18 cellular contexts compared by ENCODE assay signal in genomic region chr12:106275458-106275857, GRCh38.
"Had no signal": no experiment of that assay in that cellular context is flagged by ENCODE, and none has a peak within 500 bp of the region (broad histone marks: within the 10 kb centered on the region; RNA-seq: fewer than 3 reads in every experiment).

No MANE protein-coding gene starts in this region.

- H3K36me3 Mint-ChIP-seq: activated naive CD4-positive, alpha-beta T cell treated with anti-CD3 and anti-CD28 coated beads, Interleukin-2, amount 10 ng/mL, durations not matched to agents 7 days and 5 days; naive thymus-derived CD8-positive, alpha-beta T cell; T-cell had no signal

- H3K9me3 ChIP-seq: sigmoid colon, suprapubic skin, upper lobe of left lung had no signal

- H3K4me3 ChIP-seq: coronary artery, sigmoid colon, suprapubic skin, upper lobe of left lung had no signal

- H3K4me1 Mint-ChIP-seq: activated CD4-positive, alpha-beta T cell treated with anti-CD3 and anti-CD28 coated beads, Interleukin-2, amount 10 ng/mL, durations not matched to agents 7 days and 5 days; activated naive CD4-positive, alpha-beta T cell treated with anti-CD3 and anti-CD28 coated beads, Interleukin-2, amount 10 ng/mL, durations not matched to agents 7 days and 5 days; activated T-helper 17 cell treated with anti-CD3 and anti-CD28 coated beads, Interleukin-2, amount 50 U/mL, for 72 hours; T-cell had no signal

- H3K4me1 ChIP-seq: sigmoid colon had no signal

- DNase-seq: activated CD4-positive, alpha-beta T cell treated with anti-CD3 and anti-CD28 coated beads, Interleukin-2, amount 10 ng/mL, durations not matched to agents 7 days and 5 days; activated CD4-positive, CD25-positive, alpha-beta regulatory T cell; activated naive CD4-positive, alpha-beta T cell treated with anti-CD3 and anti-CD28 coated beads, Interleukin-2, amount 10 ng/mL, durations not matched to agents 7 days and 5 days; activated T-cell treated with anti-CD3 and anti-CD28 coated beads for 4 hours; caudate nucleus; effector CD4-positive, alpha-beta T cell; foreskin melanocyte; head of caudate nucleus; naive thymus-derived CD8-positive, alpha-beta T cell; occipital lobe; sigmoid colon; stimulated activated CD4-positive, alpha-beta T cell treated with anti-CD3 and anti-CD28 coated beads, Interleukin-12 subunit alpha, Interleukin-12 subunit beta, amount 100 ng/mL, for 4 hours; stimulated activated naive CD4-positive, alpha-beta T cell treated with Interleukin-2 at 50 U/mL for 16 hours; T-cell; upper lobe of left lung had no signal

- H3K9me3 Mint-ChIP-seq: activated CD4-positive, alpha-beta T cell treated with anti-CD3 and anti-CD28 coated beads, Interleukin-2, amount 10 ng/mL, durations not matched to agents 7 days and 5 days; activated naive CD4-positive, alpha-beta T cell treated with anti-CD3 and anti-CD28 coated beads, Interleukin-2, amount 10 ng/mL, durations not matched to agents 7 days and 5 days; activated T-helper 17 cell treated with anti-CD3 and anti-CD28 coated beads, Interleukin-2, amount 50 U/mL, for 72 hours; T-cell had no signal

- H3K36me3 ChIP-seq: sigmoid colon, suprapubic skin, upper lobe of left lung had no signal

- ATAC-seq: activated T-helper 17 cell treated with anti-CD3 and anti-CD28 coated beads, Interleukin-2, amount 50 U/mL, for 72 hours; naive thymus-derived CD8-positive, alpha-beta T cell; T-cell had no signal

- H3K27me3 ChIP-seq: sigmoid colon, suprapubic skin, upper lobe of left lung had no signal

- H3K27ac Mint-ChIP-seq: activated CD4-positive, alpha-beta T cell treated with anti-CD3 and anti-CD28 coated beads, Interleukin-2, amount 10 ng/mL, durations not matched to agents 7 days and 5 days; activated naive CD4-positive, alpha-beta T cell treated with anti-CD3 and anti-CD28 coated beads, Interleukin-2, amount 10 ng/mL, durations not matched to agents 7 days and 5 days; activated T-helper 17 cell treated with anti-CD3 and anti-CD28 coated beads, Interleukin-2, amount 50 U/mL, for 72 hours; naive thymus-derived CD8-positive, alpha-beta T cell; T-cell had no signal

- H3K4me3 Mint-ChIP-seq: activated CD4-positive, alpha-beta T cell treated with anti-CD3 and anti-CD28 coated beads, Interleukin-2, amount 10 ng/mL, durations not matched to agents 7 days and 5 days; activated naive CD4-positive, alpha-beta T cell treated with anti-CD3 and anti-CD28 coated beads, Interleukin-2, amount 10 ng/mL, durations not matched to agents 7 days and 5 days; activated T-helper 17 cell treated with anti-CD3 and anti-CD28 coated beads, Interleukin-2, amount 50 U/mL, for 72 hours; naive thymus-derived CD8-positive, alpha-beta T cell; T-cell had no signal

- H3K27ac ChIP-seq: coronary artery, sigmoid colon, suprapubic skin had no signal

- H3K27me3 Mint-ChIP-seq: activated T-helper 17 cell treated with anti-CD3 and anti-CD28 coated beads, Interleukin-2, amount 50 U/mL, for 72 hours; T-cell had no signal
